In the genomic region with DNA sequence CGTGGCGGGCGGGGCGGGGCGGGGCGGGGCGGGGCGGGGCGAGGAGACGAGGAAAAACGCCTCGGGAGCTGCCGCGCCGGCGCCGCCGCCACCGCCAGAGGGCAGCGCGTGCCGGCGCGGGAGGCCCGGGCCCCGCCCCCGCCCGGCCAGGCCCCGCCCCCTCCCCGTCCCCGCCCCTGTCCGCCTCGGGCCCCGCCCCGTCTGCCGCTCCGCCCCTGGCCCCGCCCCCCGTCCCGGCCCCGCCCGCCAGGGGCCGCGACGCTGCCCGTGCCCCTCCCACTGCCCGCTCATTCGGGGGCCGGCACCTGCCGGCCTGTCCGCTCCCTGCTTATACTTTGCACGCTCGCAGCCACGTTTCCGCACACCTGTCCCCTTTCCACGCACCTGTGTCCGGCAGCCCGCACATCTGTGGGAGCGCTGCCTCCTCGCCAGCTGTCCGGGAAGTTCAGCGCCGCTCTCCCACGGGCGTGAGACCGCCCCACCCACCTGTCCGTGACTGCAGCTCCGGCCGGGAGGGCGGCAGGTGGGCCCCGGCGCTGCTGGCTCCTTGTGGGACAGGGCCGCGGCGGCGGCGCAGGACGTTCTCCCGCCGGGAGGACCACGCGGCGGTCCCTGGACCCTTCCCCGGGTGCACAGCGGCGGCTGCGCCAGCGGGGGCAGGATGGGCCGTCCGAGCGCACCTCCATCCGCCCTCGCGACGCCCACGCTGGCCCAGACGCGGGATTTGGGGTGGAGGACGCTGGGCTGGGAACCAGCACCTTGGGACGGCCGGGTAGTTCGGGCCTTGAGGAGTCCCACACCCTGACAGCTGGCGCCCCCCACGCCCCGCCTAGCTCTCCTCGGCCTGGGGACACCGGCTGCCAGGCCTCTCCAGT, we compare ENCODE assay signal across 8 cellular contexts. TPM values are rescaled to one million over a fixed set of nuclear protein-coding genes. Genes with fewer than 3 reads are reported as not detected.
DNase-seq lines count a peak whose midpoint lies in the region; ATAC-seq, FAIRE-seq and TF ChIP-seq lines count a peak whose summit lies in the region.

No MANE protein-coding gene starts in this region.

- H4K20me1 ChIP-seq in astrocyte (ENCODE audit: insufficient read depth, low read length), result peaks cover 24% of the 10 kb centered on the region

- peaks cover 26% of the 10 kb centered on the region for H3K4me1 ChIP-seq in astrocyte (ENCODE audit: insufficient read depth, low read length)
- H3K4me1 ChIP-seq in iPS DF 6.9 (ENCODE audit: control insufficient read depth, insufficient read depth, low read length), result peaks cover 5% of the 10 kb centered on the region; the same call in 1 of the 2 replicates
- peaks cover 7 to 19% of the 10 kb centered on the region in 2 donors for H3K4me1 ChIP-seq in gastrocnemius medialis

- H3K27me3 ChIP-seq in astrocyte (ENCODE audit: insufficient read depth, low read length) (peaks cover 23% of the 10 kb centered on the region), iPS DF 6.9 (ENCODE audit: control insufficient read depth, insufficient read depth, low read length) (peaks cover 25% of the 10 kb centered on the region), gastrocnemius medialis (peaks cover 32 to 34% (median 33%) of the 10 kb centered on the region in 3 donors)

- H3K27ac ChIP-seq in astrocyte (ENCODE audit: low read depth, low read length), result no peak overlapping the region
- H3K27ac ChIP-seq in iPS DF 6.9 (ENCODE audit: low read length), result no peak overlapping the region
- H3K27ac ChIP-seq in gastrocnemius medialis, result peak overlapping the region; percentile 50 to 64 (median 62)

- H2AFZ ChIP-seq in astrocyte (ENCODE audit: low read depth, low read length), result peak overlapping the region; percentile 56

- in situ Hi-C loops in gastrocnemius medialis (cut with MboI; ENCODE audit: low sequenced_read_pairs in 4 of 4), result no loop called here

- H3K9me3 Mint-ChIP-seq in T-helper 2 cell treated with Interferon-gamma antibody and Interleukin-4, amounts not matched to agents 5 μg/mL and 100 μg/mL, for 36 hours, result no peaks in the 10 kb centered on the region
- H3K9me3 Mint-ChIP-seq in astrocyte (ENCODE audit: unreplicated experiment), result peaks cover 5% of the 10 kb centered on the region

- ATAC-seq in HG03521 (IDR thresholded peaks at IDR 0.05; ENCODE audit: unreplicated experiment), result peak; percentile 32
- peak; percentile 63 to 64 for ATAC-seq in gastrocnemius medialis

- no peaks in the 10 kb centered on the region for H3K36me3 ChIP-seq in astrocyte (ENCODE audit: insufficient read depth, low read length)
- H3K36me3 ChIP-seq in iPS DF 6.9 (ENCODE audit: control insufficient read depth, insufficient read depth, low read length), result no peaks in the 10 kb centered on the region
- H3K36me3 ChIP-seq in gastrocnemius medialis, result no peaks in the 10 kb centered on the region

- peaks cover 12% of the 10 kb centered on the region for H3K4me1 Mint-ChIP-seq in T-helper 2 cell treated with Interferon-gamma antibody and Interleukin-4, amounts not matched to agents 5 μg/mL and 100 μg/mL, for 36 hours (ENCODE audit: low read depth)
- peaks cover 4% of the 10 kb centered on the region for H3K4me1 Mint-ChIP-seq in astrocyte (ENCODE audit: low read depth, unreplicated experiment)

- H3K79me2 ChIP-seq in astrocyte (ENCODE audit: insufficient read depth, low read length), result peaks cover 21% of the 10 kb centered on the region

- intact Hi-C loops in gastrocnemius medialis (cut with DNase I; ENCODE audit: low total_unique reads), result loop anchor here (1.0 to 10.0 kb wide), 6 partner anchors 37 to 995 kb away; partner anchors contain the start of genes CTBP1, DGKQ, GAK and NELFA

- H3K27ac Mint-ChIP-seq in T-helper 2 cell treated with Interferon-gamma antibody and Interleukin-4, amounts not matched to agents 5 μg/mL and 100 μg/mL, for 36 hours, result peak overlapping the region; percentile 90
- no peak overlapping the region for H3K27ac Mint-ChIP-seq in astrocyte (ENCODE audit: unreplicated experiment)

- peak in 1 of 2 donors; percentile 25 for TF ChIP-seq POLR2A in gastrocnemius medialis (IDR thresholded peaks at IDR 0.05)

- no peaks in the 10 kb centered on the region for H3K36me3 Mint-ChIP-seq in T-helper 2 cell treated with Interferon-gamma antibody and Interleukin-4, amounts not matched to agents 5 μg/mL and 100 μg/mL, for 36 hours (ENCODE audit: low read depth)
- peaks cover 4% of the 10 kb centered on the region for H3K36me3 Mint-ChIP-seq in astrocyte (ENCODE audit: low read depth, unreplicated experiment)

- no peak for TF ChIP-seq CTCF in astrocyte (IDR thresholded peaks at IDR 0.05; ENCODE audit: insufficient read depth, low read depth, low read length)
- TF ChIP-seq CTCF in gastrocnemius medialis (IDR thresholded peaks at IDR 0.05 in 4 of 5, conservative IDR thresholded peaks at IDR 0.05 in 1 of 5), result peak in 4 of 5 experiments; percentile 9 to 31 (median 20)

- peaks cover 29% of the 10 kb centered on the region for H3K27me3 Mint-ChIP-seq in T-helper 2 cell treated with Interferon-gamma antibody and Interleukin-4, amounts not matched to agents 5 μg/mL and 100 μg/mL, for 36 hours (ENCODE audit: low read depth)
- H3K27me3 Mint-ChIP-seq in astrocyte (ENCODE audit: low read depth, unreplicated experiment), result peaks cover 29% of the 10 kb centered on the region

- no peak for FAIRE-seq in astrocyte (lab: Jason Lieb, UNC)

- H3K9me3 ChIP-seq in astrocyte (ENCODE audit: insufficient read depth, low read depth, low read length), result no peaks in the 10 kb centered on the region
- no peaks in the 10 kb centered on the region for H3K9me3 ChIP-seq in iPS DF 6.9 (ENCODE audit: control insufficient read depth, insufficient read depth, low read length)
- no peaks in the 10 kb centered on the region for H3K9me3 ChIP-seq in gastrocnemius medialis

- H3K4me2 ChIP-seq in astrocyte (ENCODE audit: low read length), result peak overlapping the region; percentile 96

- H3K4me3 ChIP-seq in astrocyte (ENCODE audit: insufficient read depth, low read depth, low read length), result peak overlapping the region; percentile 52
- H3K4me3 ChIP-seq in iPS DF 6.9 (ENCODE audit: low read length), result peak overlapping the region; percentile 56; the same call in 1 of the 2 replicates
- H3K4me3 ChIP-seq in gastrocnemius medialis, result peak overlapping the region; percentile 75 to 97 (median 79)

- H3K9ac ChIP-seq in astrocyte (ENCODE audit: low read length), result no peak overlapping the region

- WGBS in iPS DF 6.9 (ENCODE audit: insufficient coverage, insufficient read length), result no CpG with 5 or more reads among the region's 107 CpGs

- DNase-seq in NCI-H748 (lab: John Stamatoyannopoulos, UW; ENCODE audit: unreplicated experiment) (peak; percentile 44), NCI-H748 treated with DMSO at 0.1 percent for 48 hours (lab: John Stamatoyannopoulos, UW) (no peak), astrocyte (ENCODE audit: low read depth) (no peak), iPS DF 6.9 (ENCODE audit: low read depth, low spot score) (no peak), gastrocnemius medialis (peak; percentile 48 to 57), NCI-H446 treated with DMSO at 0.1 percent for 48 hours (lab: John Stamatoyannopoulos, UW) (no peak)
- DNase-seq in T-helper 2 cell treated with Interferon-gamma antibody and Interleukin-4, amounts not matched to agents 5 μg/mL and 100 μg/mL, for 36 hours (ENCODE audit: low spot score), result peak; percentile 63

- peak overlapping the region; percentile 81 for H3K4me3 Mint-ChIP-seq in T-helper 2 cell treated with Interferon-gamma antibody and Interleukin-4, amounts not matched to agents 5 μg/mL and 100 μg/mL, for 36 hours
- H3K4me3 Mint-ChIP-seq in astrocyte (ENCODE audit: unreplicated experiment), result peak overlapping the region; percentile 66

RNA-seq across cellular contexts. Expression of gene FGFRL1, which starts 1.5 kb away (rescaled TPM):
- total RNA-seq in astrocyte (64.2 and 64.9 TPM in 2 replicates), gastrocnemius medialis (10 to 100 TPM; 10.4 to 32.4 (median 15.2) TPM)

RNA-seq across cellular contexts. Expression of gene SLC26A1, which starts 16.7 kb away (rescaled TPM):
- total RNA-seq in astrocyte (0.34 and 0.38 TPM in 2 replicates), gastrocnemius medialis (under 1 TPM in 1 of 4 donors, not detected in 3; 0.16 TPM)

RNA-seq across cellular contexts. Expression of gene IDUA, which starts 23.0 kb away (rescaled TPM):
- total RNA-seq in astrocyte (20.5 and 27.0 TPM in 2 replicates), gastrocnemius medialis (10 to 100 TPM in 1 of 4 donors, 1 to 10 TPM in 2, under 1 TPM in 1; 0.12 to 10.8 (median 2.4) TPM)

RNA-seq across cellular contexts. Expression of gene DGKQ, which starts 36.5 kb away (rescaled TPM):
- 19.0 and 20.2 TPM in 2 replicates for total RNA-seq in astrocyte
- 1 to 10 TPM; 3.2 to 5.2 (median 4.5) TPM for total RNA-seq in gastrocnemius medialis

Comparison
In these comparisons a context has a peak if more than half of its experiments do, and no peak if none do; other contexts are left out.
1. DNase-seq: peak in NCI-H748 (single experiment), T-helper 2 cell treated with Interferon-gamma antibody and Interleukin-4, amounts not matched to agents 5 μg/mL and 100 μg/mL, for 36 hours (single experiment) and gastrocnemius medialis (2 of 2); none in NCI-H748 treated with DMSO at 0.1 percent for 48 hours (single experiment), astrocyte (single experiment), iPS DF 6.9 (single experiment) and NCI-H446 treated with DMSO at 0.1 percent for 48 hours (single experiment).
2. H3K27ac ChIP-seq: peak in gastrocnemius medialis (4 of 4); none in astrocyte (single experiment) and iPS DF 6.9 (single experiment).
3. Peak in every context shown above with its lines, with median percentiles within 50 percentile points of each other: H3K4me3 ChIP-seq.